24 cellular contexts compared by ENCODE assay signal in the genomic region with DNA sequence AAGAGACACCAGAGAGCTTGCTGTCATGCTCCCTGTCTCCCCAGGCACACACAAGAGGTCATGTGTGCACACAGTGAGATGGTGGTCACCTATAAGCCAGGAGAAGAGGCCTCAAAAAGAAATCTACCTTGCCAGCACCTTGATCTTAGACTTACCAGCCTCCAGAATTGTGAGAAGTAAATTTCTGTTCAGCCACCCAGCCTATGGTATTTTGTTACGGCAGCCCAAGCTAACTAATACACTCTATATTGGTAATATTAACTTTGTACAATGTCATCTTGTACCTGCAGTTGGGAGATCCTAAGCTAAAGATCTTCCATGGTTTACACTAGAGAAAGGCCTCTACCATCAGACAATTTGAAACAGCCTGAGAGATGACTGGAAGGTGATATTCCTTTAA.
"Had no signal": no experiment of that assay in that cellular context is flagged by ENCODE, and none has a peak within 500 bp of the region (broad histone marks: within the 10 kb centered on the region; RNA-seq: fewer than 3 reads in every experiment).

No MANE protein-coding gene starts in this region.

- H3K4me3 Mint-ChIP-seq: activated naive CD8-positive, alpha-beta T cell treated with anti-CD3 and anti-CD28 coated beads for 36 hours; activated T-cell treated with anti-CD3 and anti-CD28 coated beads, Interleukin-2, amount 50 U/mL, for 24 hours; activated T-helper 17 cell treated with anti-CD3 and anti-CD28 coated beads, Interleukin-2, amount 50 U/mL, for 72 hours; naive B cell; neural progenitor cell had no signal

- H3K27me3 ChIP-seq: heart left ventricle, neural progenitor cell, sigmoid colon, spleen, thyroid gland had no signal

- H3K4me3 ChIP-seq: heart left ventricle, mucosa of descending colon, neural progenitor cell, sigmoid colon, spleen, thyroid gland had no signal

- H3K9me3 ChIP-seq: mucosa of descending colon, sigmoid colon, spleen, thyroid gland had no signal

- H2AFZ ChIP-seq: neural progenitor cell had no signal

- H3K4me1 Mint-ChIP-seq: neural progenitor cell had no signal

- H3K27ac Mint-ChIP-seq: activated naive CD8-positive, alpha-beta T cell treated with anti-CD3 and anti-CD28 coated beads for 36 hours; activated T-cell treated with anti-CD3 and anti-CD28 coated beads, Interleukin-2, amount 50 U/mL, for 24 hours; activated T-helper 17 cell treated with anti-CD3 and anti-CD28 coated beads, Interleukin-2, amount 50 U/mL, for 72 hours; naive B cell; neural progenitor cell had no signal

- DNase-seq: activated CD4-positive, alpha-beta T cell treated with anti-CD3 and anti-CD28 coated beads for 1 hour; activated CD4-positive, alpha-beta T cell treated with anti-CD3 and anti-CD28 coated beads, Interleukin-2, amount 50 U/mL, for 4 hours; activated CD8-positive, alpha-beta memory T cell treated with anti-CD3 and anti-CD28 coated beads for 24 hours; activated CD8-positive, alpha-beta memory T cell treated with anti-CD3 and anti-CD28 coated beads, Interleukin-2, amount 50 U/mL, for 4 hours; activated naive CD8-positive, alpha-beta T cell treated with anti-CD3 and anti-CD28 coated beads for 36 hours; activated T-cell treated with anti-CD3 and anti-CD28 coated beads, Interleukin-2, amount 50 U/mL, for 24 hours; amygdala; cerebellar nuclear complex; cortex of kidney; heart left ventricle; islet precursor cell; left cardiac atrium; mesenchymal stem cell; mucosa of descending colon; naive B cell; sigmoid colon; spleen; stimulated activated CD4-positive, alpha-beta T cell treated with anti-CD3 and anti-CD28 coated beads, Interleukin-4, amount 100 ng/mL, for 24 hours; stimulated activated naive CD8-positive, alpha-beta T cell treated with anti-CD3 and anti-CD28 coated beads, Interleukin-15, Interleukin-2, amounts not matched to agents 100 U/mL and 50 U/mL, for 24 hours; substantia nigra; thyroid gland had no signal

- H3K36me3 ChIP-seq: sigmoid colon, spleen, thyroid gland had no signal

- H3K27me3 Mint-ChIP-seq: activated naive CD8-positive, alpha-beta T cell treated with anti-CD3 and anti-CD28 coated beads for 36 hours; activated T-cell treated with anti-CD3 and anti-CD28 coated beads, Interleukin-2, amount 50 U/mL, for 24 hours; activated T-helper 17 cell treated with anti-CD3 and anti-CD28 coated beads, Interleukin-2, amount 50 U/mL, for 72 hours; naive B cell had no signal

- ATAC-seq: activated T-helper 17 cell treated with anti-CD3 and anti-CD28 coated beads, Interleukin-2, amount 50 U/mL, for 72 hours; heart left ventricle; left cardiac atrium; mucosa of descending colon; stimulated activated naive CD8-positive, alpha-beta T cell treated with anti-CD3 and anti-CD28 coated beads, Interleukin-15, Interleukin-2, amounts not matched to agents 100 U/mL and 50 U/mL, for 24 hours had no signal

- H3K27ac ChIP-seq: epithelial cell of prostate, heart left ventricle, neural progenitor cell, sigmoid colon, spleen, thyroid gland had no signal

- H3K4me2 ChIP-seq: neural progenitor cell had no signal

- H3K36me3 Mint-ChIP-seq: naive B cell had no signal

- H3K9me3 Mint-ChIP-seq: activated naive CD8-positive, alpha-beta T cell treated with anti-CD3 and anti-CD28 coated beads for 36 hours; activated T-helper 17 cell treated with anti-CD3 and anti-CD28 coated beads, Interleukin-2, amount 50 U/mL, for 72 hours; naive B cell had no signal

- H3K9ac ChIP-seq: neural progenitor cell had no signal
